31 cellular contexts compared by ENCODE assay signal in genomic region chr1:161492827-161493226, GRCh38. TPM values are rescaled to one million over a fixed set of nuclear protein-coding genes. Genes with fewer than 3 reads are reported as not detected.
"Had no signal": no experiment of that assay in that cellular context is flagged by ENCODE, and none has a peak within 500 bp of the region (broad histone marks: within the 10 kb centered on the region; RNA-seq: fewer than 3 reads in every experiment).

No MANE protein-coding gene starts in this region.

- H3K27ac Mint-ChIP-seq: activated naive CD8-positive, alpha-beta T cell treated with anti-CD3 and anti-CD28 coated beads, Interleukin-2, amount 10 ng/mL, durations not matched to agents 7 days and 5 days; brain; effector memory CD8-positive, alpha-beta T cell; nephron progenitor cell; T-helper 1 cell treated with Interleukin-12 subunit alpha and Interleukin-12 subunit beta and Interleukin-4 antibody, amounts not matched to agents 30 μg/mL and 1 μg/mL, for 36 hours had no signal

- DNase-seq: activated CD4-positive, alpha-beta T cell treated with anti-CD3 and anti-CD28 coated beads for 48 hours; activated CD4-positive, alpha-beta T cell treated with anti-CD3 and anti-CD28 coated beads, Interleukin-2, amount 50 U/mL, for 48 hours; activated CD8-positive, alpha-beta memory T cell treated with anti-CD3 and anti-CD28 coated beads for 24 hours; activated effector memory CD4-positive, alpha-beta T cell treated with Interleukin-2 at 50 U/mL for 16 hours; activated naive CD4-positive, alpha-beta T cell treated with Interleukin-2 at 50 U/mL for 16 hours; activated naive CD8-positive, alpha-beta T cell treated with anti-CD3 and anti-CD28 coated beads, Interleukin-2, amount 10 ng/mL, durations not matched to agents 7 days and 5 days; cortex of kidney; effector memory CD8-positive, alpha-beta T cell; erythroblast; islet precursor cell; left ventricle myocardium inferior; naive B cell; nephron progenitor cell; ovary; psoas muscle; stimulated activated CD4-positive, alpha-beta T cell treated with anti-CD3 and anti-CD28 coated beads, Interleukin-2, amount 100 ng/mL, for 24 hours; stimulated activated naive CD4-positive, alpha-beta T cell; T-helper 9 cell; trophoblast cell; WERI-Rb-1 had no signal

- H3K4me3 Mint-ChIP-seq: activated naive CD8-positive, alpha-beta T cell treated with anti-CD3 and anti-CD28 coated beads, Interleukin-2, amount 10 ng/mL, durations not matched to agents 7 days and 5 days; brain; effector memory CD8-positive, alpha-beta T cell; naive B cell; nephron progenitor cell; T-helper 1 cell treated with Interleukin-12 subunit alpha and Interleukin-12 subunit beta and Interleukin-4 antibody, amounts not matched to agents 30 μg/mL and 1 μg/mL, for 36 hours had no signal

- H3K27ac ChIP-seq: ascending aorta, cardiac muscle cell, left ventricle myocardium inferior, ovary, psoas muscle, right atrium auricular region, thoracic aorta, WERI-Rb-1 had no signal

- H3K27me3 ChIP-seq: ascending aorta, neutrophil, ovary, right atrium auricular region had no signal

- H3K9me3 Mint-ChIP-seq: activated naive CD8-positive, alpha-beta T cell treated with anti-CD3 and anti-CD28 coated beads, Interleukin-2, amount 10 ng/mL, durations not matched to agents 7 days and 5 days; brain; effector memory CD8-positive, alpha-beta T cell; nephron progenitor cell; T-helper 1 cell treated with Interleukin-12 subunit alpha and Interleukin-12 subunit beta and Interleukin-4 antibody, amounts not matched to agents 30 μg/mL and 1 μg/mL, for 36 hours had no signal

- H3K4me1 Mint-ChIP-seq: brain had no signal

- H3K4me1 ChIP-seq: ascending aorta, left ventricle myocardium inferior, right atrium auricular region had no signal

- ATAC-seq: activated CD4-positive, CD25-positive, alpha-beta regulatory T cell treated with anti-CD3 and anti-CD28 coated beads, Interleukin-2, amount 50 U/mL, for 24 hours; effector memory CD8-positive, alpha-beta T cell; psoas muscle had no signal

- H3K36me3 ChIP-seq: ascending aorta, cardiac muscle cell, left ventricle myocardium inferior, neutrophil, ovary, right atrium auricular region, thoracic aorta, WERI-Rb-1 had no signal

- H3K4me3 ChIP-seq: ascending aorta, cardiac muscle cell, left ventricle myocardium inferior, lung, ovary, psoas muscle, right atrium auricular region, smooth muscle cell, thoracic aorta had no signal

- H3K36me3 Mint-ChIP-seq: activated naive CD8-positive, alpha-beta T cell treated with anti-CD3 and anti-CD28 coated beads, Interleukin-2, amount 10 ng/mL, durations not matched to agents 7 days and 5 days; brain; naive B cell had no signal

- H3K4me2 ChIP-seq: smooth muscle cell had no signal

RNA-seq across cellular contexts. Expression of gene FCGR2A, which starts 12.4 kb away (rescaled TPM):
- total RNA-seq: cardiac muscle cell, chondrocyte, smooth muscle cell had no signal
- polyA plus RNA-seq: cardiac muscle cell had no signal

RNA-seq across cellular contexts. Expression of gene HSPA6, which starts 31.5 kb away (rescaled TPM):
- total RNA-seq: cardiac muscle cell had no signal
- polyA plus RNA-seq: cardiac muscle cell had no signal

RNA-seq across cellular contexts. Expression of gene FCGR3A, which starts 56.8 kb away (rescaled TPM):
- total RNA-seq: cardiac muscle cell, chondrocyte, smooth muscle cell had no signal
- polyA plus RNA-seq: cardiac muscle cell had no signal
